1 cellular context compared by ENCODE assay signal in the genomic region with DNA sequence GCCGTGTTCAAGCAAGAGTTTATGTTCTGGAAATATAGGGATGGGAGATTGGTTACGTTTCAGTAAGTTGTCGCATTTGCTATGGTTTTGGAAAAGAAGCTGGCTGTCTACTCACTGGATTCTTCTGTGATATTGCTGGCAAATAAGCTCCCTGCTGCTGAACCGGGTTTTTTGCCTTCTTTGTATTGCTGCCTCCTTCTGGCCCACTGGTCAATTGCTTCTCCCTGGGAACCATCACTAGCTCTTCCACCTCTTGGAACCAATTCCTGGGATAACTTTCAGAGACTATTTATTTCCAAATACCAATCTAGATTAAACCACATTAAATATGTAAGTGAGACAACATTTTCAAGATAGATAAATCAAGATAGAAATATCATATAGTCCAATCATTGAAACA.
TF ChIP-seq lines count a peak whose summit lies in the region.

No MANE protein-coding gene starts in this region.

TF ChIP-seq in K562, 482 proteins besides CTCF, POLR2A, EP300 and RAD21 (continued from another document):
- TF ChIP-seq PHB2 (IDR thresholded peaks at IDR 0.05; ENCODE audit: low read depth), result no peak
- TF ChIP-seq MEF2D (tag; conservative IDR thresholded peaks at IDR 0.05; ENCODE audit: low read depth), result no peak
- TF ChIP-seq CBX1 (IDR thresholded peaks at IDR 0.05; ENCODE audit: low read depth), result no peak
- TF ChIP-seq SIX5 (IDR thresholded peaks at IDR 0.05; ENCODE audit: borderline replicate concordance in 1 of 2, insufficient read depth in 1 of 2, low read depth in 1 of 2, low read length in 2 of 2), result no peak
- TF ChIP-seq BRF2 (IDR thresholded peaks at IDR 0.05; ENCODE audit: borderline replicate concordance, insufficient read depth, insufficient read length), result no peak
- TF ChIP-seq, protein P1, sequence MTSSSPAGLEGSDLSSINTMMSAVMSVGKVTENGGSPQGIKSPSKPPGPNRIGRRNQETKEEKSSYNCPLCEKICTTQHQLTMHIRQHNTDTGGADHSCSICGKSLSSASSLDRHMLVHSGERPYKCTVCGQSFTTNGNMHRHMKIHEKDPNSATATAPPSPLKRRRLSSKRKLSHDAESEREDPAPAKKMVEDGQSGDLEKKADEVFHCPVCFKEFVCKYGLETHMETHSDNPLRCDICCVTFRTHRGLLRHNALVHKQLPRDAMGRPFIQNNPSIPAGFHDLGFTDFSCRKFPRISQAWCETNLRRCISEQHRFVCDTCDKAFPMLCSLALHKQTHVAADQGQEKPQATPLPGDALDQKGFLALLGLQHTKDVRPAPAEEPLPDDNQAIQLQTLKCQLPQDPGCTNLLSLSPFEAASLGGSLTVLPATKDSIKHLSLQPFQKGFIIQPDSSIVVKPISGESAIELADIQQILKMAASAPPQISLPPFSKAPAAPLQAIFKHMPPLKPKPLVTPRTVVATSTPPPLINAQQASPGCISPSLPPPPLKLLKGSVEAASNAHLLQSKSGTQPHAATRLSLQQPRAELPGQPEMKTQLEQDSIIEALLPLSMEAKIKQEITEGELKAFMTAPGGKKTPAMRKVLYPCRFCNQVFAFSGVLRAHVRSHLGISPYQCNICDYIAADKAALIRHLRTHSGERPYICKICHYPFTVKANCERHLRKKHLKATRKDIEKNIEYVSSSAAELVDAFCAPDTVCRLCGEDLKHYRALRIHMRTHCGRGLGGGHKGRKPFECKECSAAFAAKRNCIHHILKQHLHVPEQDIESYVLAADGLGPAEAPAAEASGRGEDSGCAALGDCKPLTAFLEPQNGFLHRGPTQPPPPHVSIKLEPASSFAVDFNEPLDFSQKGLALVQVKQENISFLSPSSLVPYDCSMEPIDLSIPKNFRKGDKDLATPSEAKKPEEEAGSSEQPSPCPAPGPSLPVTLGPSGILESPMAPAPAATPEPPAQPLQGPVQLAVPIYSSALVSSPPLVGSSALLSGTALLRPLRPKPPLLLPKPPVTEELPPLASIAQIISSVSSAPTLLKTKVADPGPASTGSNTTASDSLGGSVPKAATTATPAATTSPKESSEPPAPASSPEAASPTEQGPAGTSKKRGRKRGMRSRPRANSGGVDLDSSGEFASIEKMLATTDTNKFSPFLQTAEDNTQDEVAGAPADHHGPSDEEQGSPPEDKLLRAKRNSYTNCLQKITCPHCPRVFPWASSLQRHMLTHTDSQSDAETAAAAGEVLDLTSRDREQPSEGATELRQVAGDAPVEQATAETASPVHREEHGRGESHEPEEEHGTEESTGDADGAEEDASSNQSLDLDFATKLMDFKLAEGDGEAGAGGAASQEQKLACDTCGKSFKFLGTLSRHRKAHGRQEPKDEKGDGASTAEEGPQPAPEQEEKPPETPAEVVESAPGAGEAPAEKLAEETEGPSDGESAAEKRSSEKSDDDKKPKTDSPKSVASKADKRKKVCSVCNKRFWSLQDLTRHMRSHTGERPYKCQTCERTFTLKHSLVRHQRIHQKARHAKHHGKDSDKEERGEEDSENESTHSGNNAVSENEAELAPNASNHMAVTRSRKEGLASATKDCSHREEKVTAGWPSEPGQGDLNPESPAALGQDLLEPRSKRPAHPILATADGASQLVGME (CRISPR knock-in tag; IDR thresholded peaks at IDR 0.05), result no peak
- TF ChIP-seq FOXA3 (CRISPR knock-in tag; conservative IDR thresholded peaks at IDR 0.05 in 1 of 2, IDR thresholded peaks at IDR 0.05 in 1 of 2), result no peak
- no peak for TF ChIP-seq SAFB (IDR thresholded peaks at IDR 0.05; ENCODE audit: borderline replicate concordance, low read depth, low read length)
- TF ChIP-seq FOSL1 (tag; conservative IDR thresholded peaks at IDR 0.05), result no peak
- no peak for TF ChIP-seq DACH1 (IDR thresholded peaks at IDR 0.05; ENCODE audit: partially characterized antibody)
- TF ChIP-seq WHSC1 (IDR thresholded peaks at IDR 0.05; ENCODE audit: low read length), result no peak
- no peak for TF ChIP-seq SMARCA5 (IDR thresholded peaks at IDR 0.05)
TF ChIP-seq in K562: peak in this region for 0.
